6 cellular contexts compared by ENCODE assay signal in genomic region chr6:157786221-157786620, GRCh38.
"Had no signal": no experiment of that assay in that cellular context is flagged by ENCODE, and none has a peak within 500 bp of the region (broad histone marks: within the 10 kb centered on the region; RNA-seq: fewer than 3 reads in every experiment).

No MANE protein-coding gene starts in this region.

- FAIRE-seq: HepG2, HTR-8/SVneo had no signal

- H3K27ac ChIP-seq: HL-60, KMS-11 had no signal

- H3K9ac ChIP-seq: KMS-11 had no signal

- DNase-seq: KBM-7, KG1 had no signal

- H3K4me2 ChIP-seq: KMS-11 had no signal
